ENCODE assay signal across 2 cellular contexts in the genomic region with DNA sequence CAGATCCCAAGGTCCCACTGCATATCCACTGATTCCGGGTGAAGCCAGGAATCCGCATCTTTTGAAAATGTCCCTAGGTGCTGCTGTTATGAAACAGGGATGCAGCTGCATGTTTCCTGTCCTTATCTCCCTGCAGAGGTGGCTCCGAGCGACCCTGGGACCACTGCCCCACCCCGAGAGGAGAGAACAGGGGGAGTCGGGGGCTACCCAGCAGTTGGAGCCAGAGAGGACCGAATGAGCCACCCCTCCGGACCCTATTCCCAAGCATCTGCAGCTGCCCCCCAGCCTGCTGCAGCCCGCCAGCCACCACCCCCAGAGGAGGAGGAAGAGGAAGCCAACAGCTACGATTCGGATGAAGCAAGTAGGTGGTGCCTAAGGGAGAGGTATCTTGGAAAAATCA.
TF ChIP-seq lines count a peak whose summit lies in the region.

No MANE protein-coding gene starts in this region.

TF ChIP-seq in GM23338, 12 proteins besides CTCF, POLR2A, EP300 and RAD21:
- no peak for TF ChIP-seq EZH2 (IDR thresholded peaks at IDR 0.05; ENCODE audit: low read depth, unreplicated experiment)

TF ChIP-seq in H1, 55 proteins besides CTCF, POLR2A, EP300 and RAD21:
- TF ChIP-seq POLR2AphosphoS5 (IDR thresholded peaks at IDR 0.05; ENCODE audit: low read depth, low read length), result no peak
- no peak for TF ChIP-seq CHD2 (IDR thresholded peaks at IDR 0.05; ENCODE audit: low read length)
- no peak for TF ChIP-seq TAF1 (IDR thresholded peaks at IDR 0.05; ENCODE audit: low read depth, low read length)
- no peak for TF ChIP-seq CTBP2 (IDR thresholded peaks at IDR 0.05; ENCODE audit: borderline replicate concordance, insufficient read depth, insufficient read length, low read length)
- TF ChIP-seq GABPA (IDR thresholded peaks at IDR 0.05; ENCODE audit: borderline replicate concordance, insufficient read depth, low read length), result no peak
- no peak for TF ChIP-seq NRF1 (IDR thresholded peaks at IDR 0.05; ENCODE audit: low read depth, low read length)
- TF ChIP-seq, protein P1, sequence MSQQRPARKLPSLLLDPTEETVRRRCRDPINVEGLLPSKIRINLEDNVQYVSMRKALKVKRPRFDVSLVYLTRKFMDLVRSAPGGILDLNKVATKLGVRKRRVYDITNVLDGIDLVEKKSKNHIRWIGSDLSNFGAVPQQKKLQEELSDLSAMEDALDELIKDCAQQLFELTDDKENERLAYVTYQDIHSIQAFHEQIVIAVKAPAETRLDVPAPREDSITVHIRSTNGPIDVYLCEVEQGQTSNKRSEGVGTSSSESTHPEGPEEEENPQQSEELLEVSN (IDR thresholded peaks at IDR 0.05), result no peak
- no peak for TF ChIP-seq JUN (IDR thresholded peaks at IDR 0.05; ENCODE audit: low read depth, low read length)
- TF ChIP-seq ZNF274 (IDR thresholded peaks at IDR 0.05; ENCODE audit: borderline replicate concordance, extremely low read depth, low read length), result no peak
- no peak for TF ChIP-seq HDAC2 (IDR thresholded peaks at IDR 0.05; ENCODE audit: borderline replicate concordance in 1 of 2, low read depth in 2 of 2, low read length in 2 of 2)
- TF ChIP-seq, protein P2, sequence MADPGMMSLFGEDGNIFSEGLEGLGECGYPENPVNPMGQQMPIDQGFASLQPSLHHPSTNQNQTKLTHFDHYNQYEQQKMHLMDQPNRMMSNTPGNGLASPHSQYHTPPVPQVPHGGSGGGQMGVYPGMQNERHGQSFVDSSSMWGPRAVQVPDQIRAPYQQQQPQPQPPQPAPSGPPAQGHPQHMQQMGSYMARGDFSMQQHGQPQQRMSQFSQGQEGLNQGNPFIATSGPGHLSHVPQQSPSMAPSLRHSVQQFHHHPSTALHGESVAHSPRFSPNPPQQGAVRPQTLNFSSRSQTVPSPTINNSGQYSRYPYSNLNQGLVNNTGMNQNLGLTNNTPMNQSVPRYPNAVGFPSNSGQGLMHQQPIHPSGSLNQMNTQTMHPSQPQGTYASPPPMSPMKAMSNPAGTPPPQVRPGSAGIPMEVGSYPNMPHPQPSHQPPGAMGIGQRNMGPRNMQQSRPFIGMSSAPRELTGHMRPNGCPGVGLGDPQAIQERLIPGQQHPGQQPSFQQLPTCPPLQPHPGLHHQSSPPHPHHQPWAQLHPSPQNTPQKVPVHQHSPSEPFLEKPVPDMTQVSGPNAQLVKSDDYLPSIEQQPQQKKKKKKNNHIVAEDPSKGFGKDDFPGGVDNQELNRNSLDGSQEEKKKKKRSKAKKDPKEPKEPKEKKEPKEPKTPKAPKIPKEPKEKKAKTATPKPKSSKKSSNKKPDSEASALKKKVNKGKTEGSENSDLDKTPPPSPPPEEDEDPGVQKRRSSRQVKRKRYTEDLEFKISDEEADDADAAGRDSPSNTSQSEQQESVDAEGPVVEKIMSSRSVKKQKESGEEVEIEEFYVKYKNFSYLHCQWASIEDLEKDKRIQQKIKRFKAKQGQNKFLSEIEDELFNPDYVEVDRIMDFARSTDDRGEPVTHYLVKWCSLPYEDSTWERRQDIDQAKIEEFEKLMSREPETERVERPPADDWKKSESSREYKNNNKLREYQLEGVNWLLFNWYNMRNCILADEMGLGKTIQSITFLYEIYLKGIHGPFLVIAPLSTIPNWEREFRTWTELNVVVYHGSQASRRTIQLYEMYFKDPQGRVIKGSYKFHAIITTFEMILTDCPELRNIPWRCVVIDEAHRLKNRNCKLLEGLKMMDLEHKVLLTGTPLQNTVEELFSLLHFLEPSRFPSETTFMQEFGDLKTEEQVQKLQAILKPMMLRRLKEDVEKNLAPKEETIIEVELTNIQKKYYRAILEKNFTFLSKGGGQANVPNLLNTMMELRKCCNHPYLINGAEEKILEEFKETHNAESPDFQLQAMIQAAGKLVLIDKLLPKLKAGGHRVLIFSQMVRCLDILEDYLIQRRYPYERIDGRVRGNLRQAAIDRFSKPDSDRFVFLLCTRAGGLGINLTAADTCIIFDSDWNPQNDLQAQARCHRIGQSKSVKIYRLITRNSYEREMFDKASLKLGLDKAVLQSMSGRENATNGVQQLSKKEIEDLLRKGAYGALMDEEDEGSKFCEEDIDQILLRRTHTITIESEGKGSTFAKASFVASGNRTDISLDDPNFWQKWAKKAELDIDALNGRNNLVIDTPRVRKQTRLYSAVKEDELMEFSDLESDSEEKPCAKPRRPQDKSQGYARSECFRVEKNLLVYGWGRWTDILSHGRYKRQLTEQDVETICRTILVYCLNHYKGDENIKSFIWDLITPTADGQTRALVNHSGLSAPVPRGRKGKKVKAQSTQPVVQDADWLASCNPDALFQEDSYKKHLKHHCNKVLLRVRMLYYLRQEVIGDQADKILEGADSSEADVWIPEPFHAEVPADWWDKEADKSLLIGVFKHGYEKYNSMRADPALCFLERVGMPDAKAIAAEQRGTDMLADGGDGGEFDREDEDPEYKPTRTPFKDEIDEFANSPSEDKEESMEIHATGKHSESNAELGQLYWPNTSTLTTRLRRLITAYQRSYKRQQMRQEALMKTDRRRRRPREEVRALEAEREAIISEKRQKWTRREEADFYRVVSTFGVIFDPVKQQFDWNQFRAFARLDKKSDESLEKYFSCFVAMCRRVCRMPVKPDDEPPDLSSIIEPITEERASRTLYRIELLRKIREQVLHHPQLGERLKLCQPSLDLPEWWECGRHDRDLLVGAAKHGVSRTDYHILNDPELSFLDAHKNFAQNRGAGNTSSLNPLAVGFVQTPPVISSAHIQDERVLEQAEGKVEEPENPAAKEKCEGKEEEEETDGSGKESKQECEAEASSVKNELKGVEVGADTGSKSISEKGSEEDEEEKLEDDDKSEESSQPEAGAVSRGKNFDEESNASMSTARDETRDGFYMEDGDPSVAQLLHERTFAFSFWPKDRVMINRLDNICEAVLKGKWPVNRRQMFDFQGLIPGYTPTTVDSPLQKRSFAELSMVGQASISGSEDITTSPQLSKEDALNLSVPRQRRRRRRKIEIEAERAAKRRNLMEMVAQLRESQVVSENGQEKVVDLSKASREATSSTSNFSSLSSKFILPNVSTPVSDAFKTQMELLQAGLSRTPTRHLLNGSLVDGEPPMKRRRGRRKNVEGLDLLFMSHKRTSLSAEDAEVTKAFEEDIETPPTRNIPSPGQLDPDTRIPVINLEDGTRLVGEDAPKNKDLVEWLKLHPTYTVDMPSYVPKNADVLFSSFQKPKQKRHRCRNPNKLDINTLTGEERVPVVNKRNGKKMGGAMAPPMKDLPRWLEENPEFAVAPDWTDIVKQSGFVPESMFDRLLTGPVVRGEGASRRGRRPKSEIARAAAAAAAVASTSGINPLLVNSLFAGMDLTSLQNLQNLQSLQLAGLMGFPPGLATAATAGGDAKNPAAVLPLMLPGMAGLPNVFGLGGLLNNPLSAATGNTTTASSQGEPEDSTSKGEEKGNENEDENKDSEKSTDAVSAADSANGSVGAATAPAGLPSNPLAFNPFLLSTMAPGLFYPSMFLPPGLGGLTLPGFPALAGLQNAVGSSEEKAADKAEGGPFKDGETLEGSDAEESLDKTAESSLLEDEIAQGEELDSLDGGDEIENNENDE (IDR thresholded peaks at IDR 0.05; ENCODE audit: insufficient replicate concordance, low read length), result no peak
- TF ChIP-seq RFX5 (IDR thresholded peaks at IDR 0.05; ENCODE audit: borderline replicate concordance, low read depth, low read length), result no peak
- TF ChIP-seq, protein P3, sequence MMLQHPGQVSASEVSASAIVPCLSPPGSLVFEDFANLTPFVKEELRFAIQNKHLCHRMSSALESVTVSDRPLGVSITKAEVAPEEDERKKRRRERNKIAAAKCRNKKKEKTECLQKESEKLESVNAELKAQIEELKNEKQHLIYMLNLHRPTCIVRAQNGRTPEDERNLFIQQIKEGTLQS (IDR thresholded peaks at IDR 0.05; ENCODE audit: insufficient read depth, low read depth, low read length), result no peak
- no peak for TF ChIP-seq POU5F1 (IDR thresholded peaks at IDR 0.05; ENCODE audit: low read depth, low read length)
- no peak for TF ChIP-seq SAP30 (IDR thresholded peaks at IDR 0.05; ENCODE audit: insufficient read depth, insufficient replicate concordance, low read length)
- no peak for TF ChIP-seq CBX5 (IDR thresholded peaks at IDR 0.05; ENCODE audit: low read depth, low read length)
- no peak for TF ChIP-seq RBBP5 (IDR thresholded peaks at IDR 0.05; ENCODE audit: borderline replicate concordance, low read depth, low read length)
